ENCODE assay signal across 6 cellular contexts in genomic region chr11:65539401-65540289, GRCh38. TPM values are rescaled to one million over a fixed set of nuclear protein-coding genes. Genes with fewer than 3 reads are reported as not detected.
DNase-seq lines count a peak whose midpoint lies in the region; ATAC-seq, FAIRE-seq and TF ChIP-seq lines count a peak whose summit lies in the region.

No MANE protein-coding gene starts in this region.

- no peaks in the 10 kb centered on the region for H4K20me1 ChIP-seq in GM12878 (ENCODE audit: control insufficient read depth, insufficient read depth)

- H2AFZ ChIP-seq in GM12878 (ENCODE audit: control insufficient read depth, low read depth, low read length): peak overlapping the region; percentile 96

- POLR2A ChIA-PET in GM12878 (lab: Charles Lee): interaction anchor here (0.6 to 3.7 kb wide), 14 partner anchors 10 to 214 kb away, joined by 3 to 34 read pairs (median 5); partner anchors contain the start of genes EHBP1L1, FAM89B, MAP3K11 and PCNX3

- peak overlapping the region; percentile 72 for H3K4me3 ChIP-seq in GM12878

- no TSS peak for BruUV-seq in GM12878 (replicated peaks; lab: Mats Ljungman, UMichigan)

- no peak for TF ChIP-seq CTCF in GM12878 (IDR thresholded peaks at IDR 0.05 in 2 of 3, conservative IDR thresholded peaks at IDR 0.05 in 1 of 3; ENCODE audit: control insufficient read depth in 2 of 3, extremely low read depth in 1 of 3, insufficient read depth in 1 of 3, low read depth in 3 of 3, low read length in 3 of 3)
- peak; percentile 66 for TF ChIP-seq CTCF in natural killer cell (IDR thresholded peaks at IDR 0.05)

- RAD21 ChIA-PET in GM12878 (lab: Charles Lee; ENCODE audit: unreplicated experiment): interaction anchor here (0.5 to 4.1 kb wide), 17 partner anchors 9 to 175 kb away, joined by 3 to 58 read pairs (median 5); partner anchors contain the start of genes EHBP1L1, FAM89B, PCNX3 and RELA

- intact Hi-C loops in GM12878 (cut with micrococcal nuclease; ENCODE audit: unreplicated experiment) (loop anchor here (1.0 to 2.0 kb wide), 2 partner anchors 49 to 75 kb away; partner anchors contain the start of genes MAP3K11 and PCNX3), natural killer cell (cut with micrococcal nuclease) (loop anchor here (1.0 to 10.0 kb wide), 7 partner anchors 27 to 445 kb away; partner anchors contain the start of genes MAP3K11, PCNX3 and ZNRD2)

- TF ChIP-seq EP300 in GM12878 (IDR thresholded peaks at IDR 0.05; ENCODE audit: borderline replicate concordance in 1 of 2, control insufficient read depth in 1 of 2, low read depth in 2 of 2, low read length in 2 of 2): no peak

- FAIRE-seq in GM12878 (lab: Jason Lieb, UNC): no peak

- CTCF ChIA-PET in GM12878 (lab: Yijun Ruan, JAX): interaction anchor here (0.6 to 4.2 kb wide), 21 partner anchors 9 to 256 kb away, joined by 3 to 89 read pairs (median 6); partner anchors contain the start of genes DPF2, FAM89B, KCNK7 and RELA

- no peak for TF ChIP-seq POLR2A in GM12878 (IDR thresholded peaks at IDR 0.05; ENCODE audit: low read depth, low read length)

- H3K27ac Mint-ChIP-seq in natural killer cell: peak overlapping the region; percentile 39 to 76

- no peak for TF ChIP-seq RAD21 in GM12878 (IDR thresholded peaks at IDR 0.05; ENCODE audit: insufficient read depth, low read depth, low read length)

- SMC1A ChIA-PET in GM12878 (lab: Charles Lee; ENCODE audit: uncharacterized antibody, unreplicated experiment): interaction anchor here (1.0 to 4.1 kb wide), 8 partner anchors 12 to 75 kb away, joined by 3 to 48 read pairs (median 14); partner anchors contain the start of genes EHBP1L1, FAM89B, MAP3K11 and PCNX3

- no peaks in the 10 kb centered on the region for H3K27me3 Mint-ChIP-seq in natural killer cell (ENCODE audit: low read depth in 2 of 2)

- peaks cover 6 to 31% of the 10 kb centered on the region in 2 donors for H3K4me1 Mint-ChIP-seq in natural killer cell

- H3K4me3 Mint-ChIP-seq in natural killer cell: peak overlapping the region; percentile 88

- H3K9me3 Mint-ChIP-seq in natural killer cell: no peaks in the 10 kb centered on the region

- DNase-seq in GM12878 (ENCODE audit: low read depth, low spot score): no peak
- DNase-seq in natural killer cell: no peak
- no peak for DNase-seq in MV-4-11 (lab: John Stamatoyannopoulos, UW)
- no peak for DNase-seq in stimulated activated CD4-positive, alpha-beta T cell treated with anti-CD3 and anti-CD28 coated beads, Interleukin-15, amount 100 ng/mL, for 24 hours

- H3K4me1 ChIP-seq in GM12878 (ENCODE audit: control insufficient read depth, insufficient read depth, low read length): peaks cover 6% of the 10 kb centered on the region

- H3K27me3 ChIP-seq in GM12878 (replicated peaks in 1 of 2; ENCODE audit: control insufficient read depth in 2 of 2, insufficient read depth in 2 of 2, low read length in 1 of 2): no peaks in the 10 kb centered on the region

- H3K4me2 ChIP-seq in GM12878 (ENCODE audit: control insufficient read depth, insufficient read depth): peak overlapping the region; percentile 97

- in situ Hi-C loops in GM12878 (cut with MboI): no loop called here

- H3K27ac ChIP-seq in GM12878 (ENCODE audit: control insufficient read depth, insufficient read depth): peak overlapping the region; percentile 53

- H3K36me3 Mint-ChIP-seq in natural killer cell: no peaks in the 10 kb centered on the region

- ATAC-seq in GM18867 (IDR thresholded peaks at IDR 0.05; ENCODE audit: unreplicated experiment): peak; percentile 52
- peak; percentile 52 for ATAC-seq in HG03159 (IDR thresholded peaks at IDR 0.05; ENCODE audit: unreplicated experiment)
- peak; percentile 87 for ATAC-seq in GM12878
- peak in 1 of 3 donors; percentile 75 for ATAC-seq in natural killer cell

- H3K9me3 ChIP-seq in GM12878 (replicated peaks; ENCODE audit: control insufficient read depth, insufficient read depth, low read length): no peaks in the 10 kb centered on the region

- H3K9ac ChIP-seq in GM12878 (ENCODE audit: control insufficient read depth, insufficient read depth, low read length): peak overlapping the region; percentile 62; the same call in 1 of the 2 replicates

- 71% methylated on average over 61 of the region's 90 CpGs for WGBS in GM12878 (ENCODE audit: insufficient coverage, insufficient replicate concordance, low lambda C conversion rate, missing lambda C conversion rate)

- peaks cover 5% of the 10 kb centered on the region in 2 experiments; a peak in 3 of 4 replicates for H3K36me3 ChIP-seq in GM12878 (ENCODE audit: control insufficient read depth in 2 of 2, insufficient read depth in 2 of 2, low read length in 1 of 2)

- H3K79me2 ChIP-seq in GM12878 (ENCODE audit: control insufficient read depth, insufficient read depth, low read length): no peaks in the 10 kb centered on the region

RNA-seq across cellular contexts. Expression of gene SCYL1, which starts 14.8 kb away (rescaled TPM):
- 28.9 and 34.4 TPM in 2 replicates for total RNA-seq in GM12878 (2013; cell fraction: nucleolus; rRNA removed)
- total RNA-seq in GM12878 (2014; rRNA removed): 75.1 and 82.7 TPM in 2 replicates
- 25.9 and 29.3 TPM in 2 replicates for total RNA-seq in GM12878 (2014; rRNA removed; fragmentation: Illumina TruSeq; extraction: Trizol)
- 66.7 and 67.8 TPM in 2 replicates for total RNA-seq in GM12878 (2021)
- 16.4 TPM for polyA plus RNA-seq in GM12878 (2011; ENCODE audit: low read depth)
- 17.8 and 43.1 TPM in 2 replicates for polyA plus RNA-seq in GM12878 (2011; rRNA removed)
- 88.7 and 112 TPM in 2 replicates for polyA plus RNA-seq in GM12878 (2011; cell fraction: cytosol; rRNA removed)
- 114 and 150 TPM in 2 replicates for polyA plus RNA-seq in GM12878 (2011; cell fraction: nucleus; rRNA removed)
- 35.1 and 36.8 TPM in 2 replicates for polyA plus RNA-seq in GM12878 (2012)
- 6.9 and 32.5 TPM in 2 replicates for polyA plus RNA-seq in GM12878 (2014; fragmentation: Illumina TruSeq; extraction: Trizol)
- 1 to 10 TPM in 1 of 2 experiments, under 1 TPM in 1; 0.80 to 6.3 TPM for polyA plus RNA-seq in GM12878 (2014; fragmentation: Nextera tagmentation; extraction: Ambion mirVana)
- polyA plus RNA-seq in GM12878 (2014; rRNA removed): 68.0 and 74.6 TPM in 2 replicates
- polyA plus RNA-seq in GM12878 (2016; fragmentation: Nextera tagmentation; extraction: Ambion mirVana): 10 to 100 TPM; 59.2 to 65.4 TPM
- 43.5 and 70.6 TPM in 2 replicates for polyA minus RNA-seq in GM12878 (2011; rRNA and poly(A)+ RNA removed)
- polyA minus RNA-seq in GM12878 (2011; cell fraction: cytosol; rRNA and poly(A)+ RNA removed): 23.4 and 34.6 TPM in 2 replicates
- polyA minus RNA-seq in GM12878 (2011; cell fraction: nucleus; rRNA and poly(A)+ RNA removed): 16.7 and 26.3 TPM in 2 replicates
- 10 to 100 TPM; 61.7 to 79.9 (median 71.3) TPM for total RNA-seq in natural killer cell

RNA-seq across cellular contexts. Expression of gene LTBP3, which starts 18.5 kb away (rescaled TPM):
- 8.6 and 11.6 TPM in 2 replicates for total RNA-seq in GM12878 (2013; cell fraction: nucleolus; rRNA removed)
- total RNA-seq in GM12878 (2014; rRNA removed): 8.5 and 9.0 TPM in 2 replicates
- 1.2 and 2.2 TPM in 2 replicates for total RNA-seq in GM12878 (2014; rRNA removed; fragmentation: Illumina TruSeq; extraction: Trizol)
- 8.0 and 9.0 TPM in 2 replicates for total RNA-seq in GM12878 (2021)
- polyA plus RNA-seq in GM12878 (2011; ENCODE audit: low read depth): 12.8 TPM
- polyA plus RNA-seq in GM12878 (2011; rRNA removed): 3.1 and 7.0 TPM in 2 replicates
- 14.4 and 24.0 TPM in 2 replicates for polyA plus RNA-seq in GM12878 (2011; cell fraction: cytosol; rRNA removed)
- 47.3 and 52.7 TPM in 2 replicates for polyA plus RNA-seq in GM12878 (2011; cell fraction: nucleus; rRNA removed)
- 15.6 and 16.4 TPM in 2 replicates for polyA plus RNA-seq in GM12878 (2012)
- 1.00 and 2.3 TPM in 2 replicates for polyA plus RNA-seq in GM12878 (2014; fragmentation: Illumina TruSeq; extraction: Trizol)
- polyA plus RNA-seq in GM12878 (2014; fragmentation: Nextera tagmentation; extraction: Ambion mirVana): not detected
- 12.2 and 14.7 TPM in 2 replicates for polyA plus RNA-seq in GM12878 (2014; rRNA removed)
- polyA plus RNA-seq in GM12878 (2016; fragmentation: Nextera tagmentation; extraction: Ambion mirVana): 1 to 10 TPM; 4.0 to 5.5 TPM
- 3.8 and 4.7 TPM in 2 replicates for polyA minus RNA-seq in GM12878 (2011; rRNA and poly(A)+ RNA removed)
- 5.6 and 6.7 TPM in 2 replicates for polyA minus RNA-seq in GM12878 (2011; cell fraction: cytosol; rRNA and poly(A)+ RNA removed)
- polyA minus RNA-seq in GM12878 (2011; cell fraction: nucleus; rRNA and poly(A)+ RNA removed): 6.6 and 12.8 TPM in 2 replicates
- 100 to 1,000 TPM; 121 to 155 (median 140) TPM for total RNA-seq in natural killer cell

RNA-seq across cellular contexts. Expression of gene ZNRD2, which starts 30.6 kb away (rescaled TPM):
- 31.8 and 42.8 TPM in 2 replicates for total RNA-seq in GM12878 (2013; cell fraction: nucleolus; rRNA removed)
- total RNA-seq in GM12878 (2014; rRNA removed) (71.3 and 77.0 TPM in 2 replicates), GM12878 (2014; rRNA removed; fragmentation: Illumina TruSeq; extraction: Trizol) (20.0 and 24.8 TPM in 2 replicates), GM12878 (2021) (62.0 and 63.3 TPM in 2 replicates), natural killer cell (10 to 100 TPM; 40.9 to 64.1 (median 60.0) TPM)
- polyA plus RNA-seq in GM12878 (2011; ENCODE audit: low read depth): 35.6 TPM
- polyA plus RNA-seq in GM12878 (2011; rRNA removed) (13.4 and 32.2 TPM in 2 replicates), GM12878 (2014; fragmentation: Illumina TruSeq; extraction: Trizol) (1.2 and 7.9 TPM in 2 replicates), GM12878 (2014; fragmentation: Nextera tagmentation; extraction: Ambion mirVana) (10 to 100 TPM; 14.8 to 48.7 TPM), GM12878 (2014; rRNA removed) (74.8 and 79.0 TPM in 2 replicates), GM12878 (2016; fragmentation: Nextera tagmentation; extraction: Ambion mirVana) (100 to 1,000 TPM; 107 to 111 TPM)
- polyA plus RNA-seq in GM12878 (2011; cell fraction: cytosol; rRNA removed): 60.6 and 85.4 TPM in 2 replicates
- 70.4 and 75.4 TPM in 2 replicates for polyA plus RNA-seq in GM12878 (2011; cell fraction: nucleus; rRNA removed)
- polyA plus RNA-seq in GM12878 (2012): 43.7 and 53.4 TPM in 2 replicates
- polyA minus RNA-seq in GM12878 (2011; rRNA and poly(A)+ RNA removed): 5.0 and 12.2 TPM in 2 replicates
- polyA minus RNA-seq in GM12878 (2011; cell fraction: cytosol; rRNA and poly(A)+ RNA removed): 5.8 and 6.9 TPM in 2 replicates
- polyA minus RNA-seq in GM12878 (2011; cell fraction: nucleus; rRNA and poly(A)+ RNA removed): 32.3 and 48.6 TPM in 2 replicates

RNA-seq across cellular contexts. Expression of gene FAM89B, which starts 32.7 kb away (rescaled TPM):
- 6.1 and 7.8 TPM in 2 replicates for total RNA-seq in GM12878 (2013; cell fraction: nucleolus; rRNA removed)
- total RNA-seq in GM12878 (2014; rRNA removed) (26.2 and 32.0 TPM in 2 replicates), GM12878 (2014; rRNA removed; fragmentation: Illumina TruSeq; extraction: Trizol) (7.2 and 10.4 TPM in 2 replicates), GM12878 (2021) (28.5 and 29.6 TPM in 2 replicates), natural killer cell (10 to 100 TPM; 41.4 to 52.4 (median 44.6) TPM)
- polyA plus RNA-seq in GM12878 (2011; ENCODE audit: low read depth): 4.4 TPM
- polyA plus RNA-seq in GM12878 (2011; rRNA removed) (3.6 and 8.0 TPM in 2 replicates), GM12878 (2014; fragmentation: Illumina TruSeq; extraction: Trizol) (0.74 and 9.1 TPM in 2 replicates), GM12878 (2014; fragmentation: Nextera tagmentation; extraction: Ambion mirVana) (1 to 10 TPM in 1 of 2 experiments, under 1 TPM in 1; 0.34 to 2.2 TPM), GM12878 (2014; rRNA removed) (36.7 and 50.7 TPM in 2 replicates), GM12878 (2016; fragmentation: Nextera tagmentation; extraction: Ambion mirVana) (10 to 100 TPM in 1 of 2 experiments, 1 to 10 TPM in 1; 2.8 to 26.6 TPM)
- 16.4 and 28.8 TPM in 2 replicates for polyA plus RNA-seq in GM12878 (2011; cell fraction: cytosol; rRNA removed)
- 29.2 and 30.4 TPM in 2 replicates for polyA plus RNA-seq in GM12878 (2011; cell fraction: nucleus; rRNA removed)
- 11.8 and 13.3 TPM in 2 replicates for polyA plus RNA-seq in GM12878 (2012)
- polyA minus RNA-seq in GM12878 (2011; rRNA and poly(A)+ RNA removed): 4.4 and 9.6 TPM in 2 replicates
- 4.0 and 5.7 TPM in 2 replicates for polyA minus RNA-seq in GM12878 (2011; cell fraction: cytosol; rRNA and poly(A)+ RNA removed)
- polyA minus RNA-seq in GM12878 (2011; cell fraction: nucleus; rRNA and poly(A)+ RNA removed): 16.1 and 24.5 TPM in 2 replicates

RNA-seq across cellular contexts. Expression of gene EHBP1L1, which starts 36.2 kb away (rescaled TPM):
- total RNA-seq in GM12878 (2013; cell fraction: nucleolus; rRNA removed): 101 and 114 TPM in 2 replicates
- 63.3 and 74.6 TPM in 2 replicates for total RNA-seq in GM12878 (2014; rRNA removed)
- total RNA-seq in GM12878 (2014; rRNA removed; fragmentation: Illumina TruSeq; extraction: Trizol): 32.9 and 37.1 TPM in 2 replicates
- total RNA-seq in GM12878 (2021): 90.7 and 92.7 TPM in 2 replicates
- 22.5 TPM for polyA plus RNA-seq in GM12878 (2011; ENCODE audit: low read depth)
- polyA plus RNA-seq in GM12878 (2011; rRNA removed): 21.5 and 28.4 TPM in 2 replicates
- polyA plus RNA-seq in GM12878 (2011; cell fraction: cytosol; rRNA removed): 37.0 and 59.7 TPM in 2 replicates
- 195 and 323 TPM in 2 replicates for polyA plus RNA-seq in GM12878 (2011; cell fraction: nucleus; rRNA removed)
- 52.1 and 68.8 TPM in 2 replicates for polyA plus RNA-seq in GM12878 (2012)
- 34.3 and 39.8 TPM in 2 replicates for polyA plus RNA-seq in GM12878 (2014; fragmentation: Illumina TruSeq; extraction: Trizol)
- under 1 TPM; 0.06 to 0.09 TPM for polyA plus RNA-seq in GM12878 (2014; fragmentation: Nextera tagmentation; extraction: Ambion mirVana)
- polyA plus RNA-seq in GM12878 (2014; rRNA removed): 99.4 and 117 TPM in 2 replicates
- 10 to 100 TPM; 15.5 to 18.9 TPM for polyA plus RNA-seq in GM12878 (2016; fragmentation: Nextera tagmentation; extraction: Ambion mirVana)
- 22.7 and 40.4 TPM in 2 replicates for polyA minus RNA-seq in GM12878 (2011; rRNA and poly(A)+ RNA removed)
- 33.2 and 33.8 TPM in 2 replicates for polyA minus RNA-seq in GM12878 (2011; cell fraction: cytosol; rRNA and poly(A)+ RNA removed)
- polyA minus RNA-seq in GM12878 (2011; cell fraction: nucleus; rRNA and poly(A)+ RNA removed): 24.8 and 46.7 TPM in 2 replicates
- total RNA-seq in natural killer cell: 100 to 1,000 TPM; 129 to 137 (median 135) TPM

Comparison
In these comparisons a context has a peak if more than half of its experiments do, and no peak if none do; other contexts are left out.
1. RNA of gene LTBP3, which starts 18.5 kb away (total RNA-seq): 121 to 155 TPM in natural killer cell; 1.2 to 11.6 TPM in GM12878; every median in the first group is over 4 times any median in the second.